ENCODE assay signal across 17 cellular contexts in genomic region chr17:67578058-67578457, GRCh38.
A peak's percentile ranks its signal among the peaks of the same experiment; 100 is the strongest.
DNase-seq lines count a peak whose midpoint lies in the region; ATAC-seq and TF ChIP-seq lines count a peak whose summit lies in the region.
"Had no signal": no experiment of that assay in that cellular context is flagged by ENCODE, and none has a peak within 500 bp of the region (broad histone marks: within the 10 kb centered on the region; RNA-seq: fewer than 3 reads in every experiment).

No MANE protein-coding gene starts in this region.

- H3K4me3 Mint-ChIP-seq in activated naive CD4-positive, alpha-beta T cell treated with anti-CD3 and anti-CD28 coated beads, Interleukin-2, amount 50 U/mL, for 24 hours, result no peak overlapping the region

- WGBS in esophagus muscularis mucosa, result 63% methylated on average over 7 of the region's 7 CpGs

- TF ChIP-seq POLR2A in esophagus muscularis mucosa (IDR thresholded peaks at IDR 0.05; ENCODE audit: low read depth), result no peak

- H3K36me3 ChIP-seq in esophagus muscularis mucosa (peaks cover 0 to 21% (median 8%) of the 10 kb centered on the region in 4 donors), MM.1S (replicated peaks; ENCODE audit: insufficient read depth, low read length) (no peaks in the 10 kb centered on the region)
- H3K36me3 ChIP-seq: ovary had no signal

- H3K4me3 ChIP-seq in esophagus muscularis mucosa (no peak overlapping the region), MM.1S (ENCODE audit: low read length) (no peak overlapping the region)
- H3K4me3 ChIP-seq: ovary had no signal

- intact Hi-C loops in esophagus muscularis mucosa (cut with DNase I), result no loop called here

- no peak overlapping the region for H3K4me2 ChIP-seq in MM.1S (ENCODE audit: low read depth, low read length)

- TF ChIP-seq EP300 in esophagus muscularis mucosa (IDR thresholded peaks at IDR 0.05), result no peak

- peak overlapping the region; percentile 32 for H3K27ac Mint-ChIP-seq in activated naive CD4-positive, alpha-beta T cell treated with anti-CD3 and anti-CD28 coated beads, Interleukin-2, amount 50 U/mL, for 24 hours

- no peaks in the 10 kb centered on the region for H3F3A ChIP-seq in MM.1S (ENCODE audit: insufficient read depth, low read length)

- H2AFZ ChIP-seq in MM.1S (ENCODE audit: low read length), result no peak overlapping the region

- H3K27me3 ChIP-seq in esophagus muscularis mucosa (no peaks in the 10 kb centered on the region), MM.1S (replicated peaks; ENCODE audit: insufficient read depth, low read length) (no peaks in the 10 kb centered on the region)
- H3K27me3 ChIP-seq: ovary had no signal

- peak; percentile 21 for ATAC-seq in HG03565 (IDR thresholded peaks at IDR 0.05; ENCODE audit: unreplicated experiment)
- ATAC-seq: PC-3 had no signal

- H3K27ac ChIP-seq in esophagus muscularis mucosa (replicated peaks in 1 of 4) (no peak overlapping the region), MM.1S (ENCODE audit: low read length) (no peak overlapping the region)
- H3K27ac ChIP-seq: ovary had no signal

- H3K4me1 ChIP-seq in esophagus muscularis mucosa (peaks cover 0 to 11% (median 11%) of the 10 kb centered on the region in 4 donors), MM.1S (ENCODE audit: low read length) (no peaks in the 10 kb centered on the region)

- no peaks in the 10 kb centered on the region for H3K79me2 ChIP-seq in MM.1S (ENCODE audit: low read length)

- H3K4me1 Mint-ChIP-seq in activated naive CD4-positive, alpha-beta T cell treated with anti-CD3 and anti-CD28 coated beads, Interleukin-2, amount 50 U/mL, for 24 hours, result peaks cover 16% of the 10 kb centered on the region

- TF ChIP-seq CTCF in esophagus muscularis mucosa (IDR thresholded peaks at IDR 0.05) (no peak), MM.1S (IDR thresholded peaks at IDR 0.05; ENCODE audit: low read length) (no peak)

- H3K9me3 ChIP-seq in esophagus muscularis mucosa, result no peaks in the 10 kb centered on the region
- H3K9me3 ChIP-seq in MM.1S (replicated peaks; ENCODE audit: insufficient read depth, low read length), result no peaks in the 10 kb centered on the region
- H3K9me3 ChIP-seq: ovary had no signal

- no peaks in the 10 kb centered on the region for H3K9me3 Mint-ChIP-seq in activated naive CD4-positive, alpha-beta T cell treated with anti-CD3 and anti-CD28 coated beads, Interleukin-2, amount 50 U/mL, for 24 hours

- H3K27me3 Mint-ChIP-seq in activated naive CD4-positive, alpha-beta T cell treated with anti-CD3 and anti-CD28 coated beads, Interleukin-2, amount 50 U/mL, for 24 hours, result no peaks in the 10 kb centered on the region

- H3K9ac ChIP-seq in MM.1S (ENCODE audit: low read length), result no peak overlapping the region

- H4K20me1 ChIP-seq in MM.1S (ENCODE audit: insufficient read depth, low read length), result no peaks in the 10 kb centered on the region

- H3K36me3 Mint-ChIP-seq in activated naive CD4-positive, alpha-beta T cell treated with anti-CD3 and anti-CD28 coated beads, Interleukin-2, amount 50 U/mL, for 24 hours, result peaks cover 9% of the 10 kb centered on the region

- no peak for DNase-seq in activated naive CD4-positive, alpha-beta T cell treated with Interleukin-2 at 50 U/mL for 16 hours
- peak; percentile 14 for DNase-seq in esophagus muscularis mucosa (ENCODE audit: extremely low spot score)
- no peak for DNase-seq in SW480 (ENCODE audit: low spot score)
- no peak for DNase-seq in NOMO-1 treated with DMSO at 0.1 percent for 48 hours (lab: John Stamatoyannopoulos, UW; ENCODE audit: unreplicated experiment)
- no peak for DNase-seq in occipital lobe (lab: John Stamatoyannopoulos, UW)
- no peak for DNase-seq in MM.1S
- DNase-seq: activated CD4-positive, alpha-beta T cell treated with anti-CD3 and anti-CD28 coated beads, Interleukin-2, amount 50 U/mL, for 4 hours; activated naive CD4-positive, alpha-beta T cell; COR-L47; NCI-H1092 treated with DMSO at 0.1 percent for 48 hours; NCI-H226; ovary; PC-3; stimulated activated CD4-positive, alpha-beta T cell treated with anti-CD3 and anti-CD28 coated beads, Interleukin-12 subunit alpha, Interleukin-12 subunit beta, amount 100 ng/mL, for 4 hours; trophoblast cell had no signal

- H3K9me2 ChIP-seq in MM.1S (replicated peaks; ENCODE audit: insufficient read depth, low read length), result no peaks in the 10 kb centered on the region
